21 cellular contexts compared by ENCODE assay signal in genomic region chr15:87312221-87312620, GRCh38.
DNase-seq lines count a peak whose midpoint lies in the region; ATAC-seq and TF ChIP-seq lines count a peak whose summit lies in the region.
"Had no signal": no experiment of that assay in that cellular context is flagged by ENCODE, and none has a peak within 500 bp of the region (broad histone marks: within the 10 kb centered on the region; RNA-seq: fewer than 3 reads in every experiment).

No MANE protein-coding gene starts in this region.

- H3K27ac ChIP-seq in BLaER1: no peak overlapping the region
- no peak overlapping the region for H3K27ac ChIP-seq in WERI-Rb-1

- no peak overlapping the region for H3K9ac ChIP-seq in BLaER1

- TF ChIP-seq CTCF in choroid plexus epithelial cell (conservative IDR thresholded peaks at IDR 0.05; ENCODE audit: low read depth, low read length) (no peak), WERI-Rb-1 (IDR thresholded peaks at IDR 0.05; ENCODE audit: low read depth, low read length) (no peak)

- peak overlapping the region; percentile 5 for H2AFZ ChIP-seq in neuron (ENCODE audit: low read depth, low read length)

- no peaks in the 10 kb centered on the region for H3K27me3 Mint-ChIP-seq in stimulated activated memory B cell treated with anti-CD40 and anti-IgM and Interleukin-4, amounts not matched to agents 10 μg/mL and 1 μg/mL and 100 μg/mL, for 72 hours
- H3K27me3 Mint-ChIP-seq: CD4-positive, alpha-beta memory T cell had no signal

- no peak overlapping the region for H3K27ac Mint-ChIP-seq in stimulated activated memory B cell treated with anti-CD40 and anti-IgM and Interleukin-4, amounts not matched to agents 10 μg/mL and 1 μg/mL and 100 μg/mL, for 72 hours
- H3K27ac Mint-ChIP-seq: CD4-positive, alpha-beta memory T cell; H9 had no signal

- no peaks in the 10 kb centered on the region for H3K9me3 ChIP-seq in BLaER1
- H3K9me3 ChIP-seq in neuron (ENCODE audit: low read length): no peaks in the 10 kb centered on the region
- H3K9me3 ChIP-seq in WERI-Rb-1 (ENCODE audit: severe bottlenecking): no peaks in the 10 kb centered on the region
- H3K9me3 ChIP-seq: MG63 had no signal

- H3K36me3 Mint-ChIP-seq in stimulated activated memory B cell treated with anti-CD40 and anti-IgM and Interleukin-4, amounts not matched to agents 10 μg/mL and 1 μg/mL and 100 μg/mL, for 72 hours: no peaks in the 10 kb centered on the region
- H3K36me3 Mint-ChIP-seq: CD4-positive, alpha-beta memory T cell had no signal

- no peak overlapping the region for H3K4me3 Mint-ChIP-seq in stimulated activated memory B cell treated with anti-CD40 and anti-IgM and Interleukin-4, amounts not matched to agents 10 μg/mL and 1 μg/mL and 100 μg/mL, for 72 hours
- H3K4me3 Mint-ChIP-seq: CD4-positive, alpha-beta memory T cell; H9 had no signal

- H4K20me1 ChIP-seq in BLaER1: no peaks in the 10 kb centered on the region

- peak; percentile 81 for DNase-seq in LHCN-M2 (ENCODE audit: low read depth)
- peak; percentile 3 for DNase-seq in choroid plexus epithelial cell (ENCODE audit: low read depth)
- DNase-seq in WERI-Rb-1: no peak
- DNase-seq: C1 segment of cervical spinal cord; CD4-positive, alpha-beta memory T cell; COR-L47; DND-41; H9; KBM-7; MG63; NCI-H1105 treated with DMSO at 0.1 percent for 48 hours; NCI-H146; NCI-H1930; NCI-H2107; NCI-H524; NCI-H748 treated with DMSO at 0.1 percent for 48 hours had no signal

- H3K4me1 Mint-ChIP-seq in stimulated activated memory B cell treated with anti-CD40 and anti-IgM and Interleukin-4, amounts not matched to agents 10 μg/mL and 1 μg/mL and 100 μg/mL, for 72 hours: no peaks in the 10 kb centered on the region
- H3K4me1 Mint-ChIP-seq: CD4-positive, alpha-beta memory T cell had no signal

- H3K4me1 ChIP-seq in BLaER1 (peaks cover 10% of the 10 kb centered on the region), neuron (ENCODE audit: insufficient read depth, low read length) (peaks cover 10% of the 10 kb centered on the region)

- H3K36me3 ChIP-seq in BLaER1 (no peaks in the 10 kb centered on the region), neuron (ENCODE audit: insufficient read depth, low read length) (no peaks in the 10 kb centered on the region), WERI-Rb-1 (no peaks in the 10 kb centered on the region)
- H3K36me3 ChIP-seq: MG63 had no signal

- H3K27me3 ChIP-seq in BLaER1 (no peaks in the 10 kb centered on the region), neuron (ENCODE audit: insufficient read depth, low read length) (no peaks in the 10 kb centered on the region), WERI-Rb-1 (ENCODE audit: insufficient read depth, low read depth, severe bottlenecking) (no peaks in the 10 kb centered on the region)
- H3K27me3 ChIP-seq: MG63 had no signal

- H3K4me3 ChIP-seq in BLaER1 (no peak overlapping the region), choroid plexus epithelial cell (ENCODE audit: low read depth, low read length) (no peak overlapping the region), neuron (ENCODE audit: low read length) (no peak overlapping the region), WERI-Rb-1 (ENCODE audit: low read depth, low read length) (no peak overlapping the region)
- H3K4me3 ChIP-seq: MG63 had no signal

- ATAC-seq in GM19397 (IDR thresholded peaks at IDR 0.05; ENCODE audit: unreplicated experiment): no peak
- ATAC-seq in stimulated activated memory B cell treated with anti-CD40 and anti-IgM and Interleukin-4, amounts not matched to agents 10 μg/mL and 1 μg/mL and 100 μg/mL, for 72 hours: no peak
- ATAC-seq: SK-N-SH treated with all-trans-retinoic acid at 6 μM for 48 hours had no signal

- no peaks in the 10 kb centered on the region for H3K9me3 Mint-ChIP-seq in stimulated activated memory B cell treated with anti-CD40 and anti-IgM and Interleukin-4, amounts not matched to agents 10 μg/mL and 1 μg/mL and 100 μg/mL, for 72 hours
- H3K9me3 Mint-ChIP-seq: H9 had no signal

- peak overlapping the region; percentile 15 for H3K4me2 ChIP-seq in BLaER1
